In the genomic region with DNA sequence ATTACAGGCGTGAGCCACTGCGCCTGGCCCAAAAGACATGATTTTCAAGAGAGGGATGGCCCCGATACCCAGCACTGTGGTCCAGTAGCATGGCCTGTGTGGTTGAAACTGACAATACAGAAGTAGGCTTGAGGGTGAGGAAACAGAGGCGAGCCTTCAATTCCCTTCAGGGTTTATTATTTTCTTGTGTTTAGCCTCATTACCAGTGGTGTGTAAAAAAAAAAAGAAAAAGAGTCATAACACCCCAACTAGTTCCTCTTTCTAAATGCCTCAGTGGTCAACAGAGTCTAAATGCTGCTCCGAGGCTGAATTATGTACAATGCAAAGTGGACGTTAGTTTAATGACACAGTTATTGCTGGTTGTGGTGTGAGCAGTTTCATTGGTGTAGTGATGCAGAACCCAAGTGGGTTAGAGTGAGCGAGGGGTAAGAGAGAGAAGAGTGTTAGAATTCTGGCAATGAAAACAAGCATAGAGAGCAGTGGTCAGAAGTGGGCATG, we compare ENCODE assay signal across 9 cellular contexts.
A peak's percentile ranks its signal among the peaks of the same experiment; 100 is the strongest.
DNase-seq lines count a peak whose midpoint lies in the region; ATAC-seq lines count a peak whose summit lies in the region.
"Had no signal": no experiment of that assay in that cellular context is flagged by ENCODE, and none has a peak within 500 bp of the region (broad histone marks: within the 10 kb centered on the region; RNA-seq: fewer than 3 reads in every experiment).

No MANE protein-coding gene starts in this region.

- ATAC-seq in GM19395 (IDR thresholded peaks at IDR 0.05; ENCODE audit: unreplicated experiment) (peak; percentile 99), HG03060 (IDR thresholded peaks at IDR 0.05; ENCODE audit: low read depth, unreplicated experiment) (peak; percentile 99)

- DNase-seq in DMS79 treated with DMSO at 0.1 percent for 48 hours (lab: John Stamatoyannopoulos, UW) = peak; percentile 51
- DNase-seq in OCI-M1 (lab: John Stamatoyannopoulos, UW) = peak; percentile 12
- no peak for DNase-seq in activated CD4-positive, alpha-beta T cell treated with anti-CD3 and anti-CD28 coated beads for 4 hours
- no peak for DNase-seq in retina
- DNase-seq in activated T-cell treated with anti-CD3 and anti-CD28 coated beads, Interleukin-2, amount 50 U/mL, for 48 hours = no peak
- DNase-seq in DMS114 treated with DMSO at 0.1 percent for 48 hours (lab: John Stamatoyannopoulos, UW; ENCODE audit: unreplicated experiment) = no peak
- DNase-seq: activated naive CD4-positive, alpha-beta T cell treated with anti-CD3 and anti-CD28 coated beads, Interleukin-2, amount 10 ng/mL, durations not matched to agents 7 days and 5 days had no signal

Comparison
In these comparisons a context has a peak if more than half of its experiments do, and no peak if none do; other contexts are left out.
1. DNase-seq: peak in DMS79 treated with DMSO at 0.1 percent for 48 hours (single experiment) and OCI-M1 (single experiment); none in activated CD4-positive, alpha-beta T cell treated with anti-CD3 and anti-CD28 coated beads for 4 hours (0 of 2), retina (single experiment), activated T-cell treated with anti-CD3 and anti-CD28 coated beads, Interleukin-2, amount 50 U/mL, for 48 hours (0 of 2) and DMS114 treated with DMSO at 0.1 percent for 48 hours (single experiment).